In the genomic region with DNA sequence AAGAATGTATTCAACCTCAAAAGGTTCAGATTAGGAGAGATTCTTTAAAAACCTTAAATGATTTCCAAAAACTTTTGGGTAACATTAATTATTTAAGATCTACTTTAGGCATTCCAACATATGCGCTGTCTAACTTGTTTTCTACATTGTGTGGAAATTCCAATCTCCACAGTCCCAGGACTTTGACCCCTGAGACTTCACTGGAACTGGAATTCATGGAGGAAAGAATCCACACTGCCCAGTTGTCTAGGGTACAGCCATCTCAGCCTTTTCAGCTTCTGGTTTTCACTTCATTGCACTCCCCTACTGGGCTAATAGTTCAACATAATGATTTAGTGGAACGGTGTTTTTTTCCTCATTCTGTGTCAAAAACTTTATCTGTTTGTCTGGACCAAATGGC, we compare ENCODE assay signal across 16 cellular contexts.
DNase-seq lines count a peak whose midpoint lies in the region; FAIRE-seq and TF ChIP-seq lines count a peak whose summit lies in the region.
"Had no signal": no experiment of that assay in that cellular context is flagged by ENCODE, and none has a peak within 500 bp of the region (broad histone marks: within the 10 kb centered on the region; RNA-seq: fewer than 3 reads in every experiment).

No MANE protein-coding gene starts in this region.

- H3K36me3 Mint-ChIP-seq in Caco-2 (ENCODE audit: insufficient read depth, unreplicated experiment) = no peaks in the 10 kb centered on the region
- no peaks in the 10 kb centered on the region for H3K36me3 Mint-ChIP-seq in osteocyte (ENCODE audit: unreplicated experiment)

- CTCF ChIA-PET in Caco-2 (lab: Charles Lee) = interaction anchor here (0.6 kb wide), 1 partner anchor 54 kb away, joined by 3 read pairs; no protein-coding TSS in a partner anchor

- H3K4me1 Mint-ChIP-seq in Caco-2 (ENCODE audit: low read depth, unreplicated experiment) (no peaks in the 10 kb centered on the region), osteocyte (ENCODE audit: unreplicated experiment) (no peaks in the 10 kb centered on the region)

- intact Hi-C loops in Caco-2 (cut with micrococcal nuclease; ENCODE audit: unreplicated experiment) = no loop called here

- in situ Hi-C loops in KBM-7 (cut with MboI; ENCODE audit: low pct_unique_long_range_greater_than_20kb, low sequenced_read_pairs) = no loop called here

- POLR2A ChIA-PET in Caco-2 (lab: Charles Lee) = no interaction called here

- H3K27ac Mint-ChIP-seq in Caco-2 (ENCODE audit: unreplicated experiment) = no peak overlapping the region
- no peak overlapping the region for H3K27ac Mint-ChIP-seq in osteocyte (ENCODE audit: unreplicated experiment)

- DNase-seq in Caco-2 = peak; percentile 38 to 43
- DNase-seq in RCC 7860 (ENCODE audit: low spot score) = no peak
- peak; percentile 5 for DNase-seq in glomerular visceral epithelial cell (ENCODE audit: extremely low spot score)
- DNase-seq in osteocyte (ENCODE audit: extremely low spot score, unreplicated experiment) = peak; percentile 6
- no peak for DNase-seq in KBM-7
- no peak for DNase-seq in activated CD8-positive, alpha-beta memory T cell treated with anti-CD3 and anti-CD28 coated beads, Interleukin-2, amount 50 U/mL, for 4 hours
- no peak for DNase-seq in SK-N-DZ (ENCODE audit: low spot score)
- DNase-seq: BE2C, DMS79 treated with DMSO at 0.1 percent for 48 hours, MM.1S, NCI-H1048, NCI-H1417 treated with DMSO at 0.1 percent for 48 hours, NCI-H1930, NCI-H748 treated with DMSO at 0.1 percent for 48 hours had no signal

- 0 out of 2 replicates have a peak, but pooled peaks cover 3% of the 10 kb centered on the region for H3K9me3 ChIP-seq in Caco-2
- H3K9me3 ChIP-seq: BE2C had no signal

- H3K27me3 Mint-ChIP-seq in Caco-2 (ENCODE audit: insufficient read depth, unreplicated experiment) (no peaks in the 10 kb centered on the region), osteocyte (ENCODE audit: unreplicated experiment) (peaks cover 5% of the 10 kb centered on the region)

- H3K4me1 ChIP-seq in Caco-2 = no peaks in the 10 kb centered on the region
- H3K4me1 ChIP-seq: BE2C had no signal

- TF ChIP-seq CTCF in Caco-2 (IDR thresholded peaks at IDR 0.05; ENCODE audit: insufficient read depth in 1 of 2, low read depth in 1 of 2, low read length in 1 of 2, severe bottlenecking in 1 of 2, unreplicated experiment in 1 of 2) (no peak), osteocyte (IDR thresholded peaks at IDR 0.05) (no peak)

- no peak overlapping the region for H3K4me3 ChIP-seq in Caco-2 (ENCODE audit: low read depth, low read length)
- H3K4me3 ChIP-seq: K562 had no signal

- H3K4me3 Mint-ChIP-seq in Caco-2 (ENCODE audit: unreplicated experiment) = no peak overlapping the region
- H3K4me3 Mint-ChIP-seq in osteocyte (ENCODE audit: unreplicated experiment) = no peak overlapping the region

- no peaks in the 10 kb centered on the region for H3K36me3 ChIP-seq in Caco-2 (ENCODE audit: control insufficient read depth, insufficient read depth, low read length)
- H3K36me3 ChIP-seq: BE2C had no signal

- peak; percentile 55 for FAIRE-seq in RCC 7860 (lab: Jason Lieb, UNC)
- FAIRE-seq: A204.1, K562 had no signal

- H3K9me3 Mint-ChIP-seq in Caco-2 (ENCODE audit: unreplicated experiment) (peaks cover 45% of the 10 kb centered on the region), osteocyte (ENCODE audit: unreplicated experiment) (peaks cover 30% of the 10 kb centered on the region)

- no TSS peak for BruUV-seq in Caco-2 (replicated peaks; lab: Mats Ljungman, UMichigan)

- no peaks in the 10 kb centered on the region for H3K27me3 ChIP-seq in Caco-2 (replicated peaks; ENCODE audit: control insufficient read depth, insufficient read depth, low read length)
- H3K27me3 ChIP-seq: BE2C had no signal

Comparison
In these comparisons a context has a peak if more than half of its experiments do, and no peak if none do; other contexts are left out.
1. DNase-seq: peak in Caco-2 (2 of 2), glomerular visceral epithelial cell (single experiment) and osteocyte (single experiment); none in RCC 7860 (single experiment), KBM-7 (single experiment), activated CD8-positive, alpha-beta memory T cell treated with anti-CD3 and anti-CD28 coated beads, Interleukin-2, amount 50 U/mL, for 4 hours (single experiment) and SK-N-DZ (single experiment).